Comparison of ENCODE assay signal across 8 cellular contexts in the genomic region with DNA sequence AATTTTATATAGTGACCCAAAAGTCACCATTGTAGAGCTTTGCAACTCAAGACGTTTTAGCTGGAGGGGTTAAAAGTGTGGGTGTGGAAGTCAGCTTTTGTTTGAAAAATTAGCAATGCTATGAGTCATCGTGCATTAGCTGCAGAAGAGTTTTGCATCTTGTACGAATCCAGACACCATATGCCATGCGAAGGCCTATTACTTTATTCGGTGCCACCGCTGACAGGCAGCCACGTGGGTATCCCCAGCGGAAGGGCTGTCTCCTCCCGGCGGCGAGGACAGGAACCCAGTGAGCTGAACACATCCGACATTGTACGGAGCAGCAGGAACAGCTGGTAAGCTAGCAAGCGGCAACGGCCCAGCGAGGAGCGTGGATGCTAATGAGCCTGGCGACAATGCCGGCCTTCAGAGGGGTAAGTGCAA.
DNase-seq lines count a peak whose midpoint lies in the region; ATAC-seq lines count a peak whose summit lies in the region.

No MANE protein-coding gene starts in this region.

- DNase-seq in Right ventricle myocardium inferior (ENCODE audit: missing footprints) (peak; percentile 83), cardiac septum (ENCODE audit: low spot score) (no peak), NCI-H82 (lab: John Stamatoyannopoulos, UW) (peak; percentile 95), globus pallidus (ENCODE audit: low spot score) (peak; percentile 99), posterior cingulate gyrus (peak; percentile 86 to 99 (median 94)), amniotic stem cell (lab: John Stamatoyannopoulos, UW) (no peak)
- DNase-seq in activated effector memory CD4-positive, alpha-beta T cell treated with anti-CD3 and anti-CD28 coated beads, Interleukin-2, amount 50 U/mL, for 16 hours = peak; percentile 85

- ATAC-seq in Right ventricle myocardium inferior (peak; percentile 47), HG03039 (IDR thresholded peaks at IDR 0.05; ENCODE audit: unreplicated experiment) (peak; percentile 88)

- intact Hi-C loops in Right ventricle myocardium inferior (cut with DNase I) = no loop called here
- intact Hi-C loops in cardiac septum (cut with DNase I) = no loop called here
- intact Hi-C loops in posterior cingulate gyrus (cut with DNase I) = loop anchor here (5.0 kb wide), 2 partner anchors 45 to 90 kb away; no protein-coding TSS in a partner anchor

Comparison
In these comparisons a context has a peak if more than half of its experiments do, and no peak if none do; other contexts are left out.
1. DNase-seq: peak in Right ventricle myocardium inferior (single experiment), NCI-H82 (single experiment), activated effector memory CD4-positive, alpha-beta T cell treated with anti-CD3 and anti-CD28 coated beads, Interleukin-2, amount 50 U/mL, for 16 hours (single experiment), globus pallidus (single experiment) and posterior cingulate gyrus (10 of 10); none in cardiac septum (single experiment) and amniotic stem cell (single experiment).